ENCODE assay signal across 8 cellular contexts in genomic region chr4:7960790-7961655, GRCh38. TPM values are rescaled to one million over a fixed set of nuclear protein-coding genes. Genes with fewer than 3 reads are reported as not detected.
A peak's percentile ranks its signal among the peaks of the same experiment; 100 is the strongest.
DNase-seq lines count a peak whose midpoint lies in the region; ATAC-seq, FAIRE-seq and TF ChIP-seq lines count a peak whose summit lies in the region.

No MANE protein-coding gene starts in this region.

- TF ChIP-seq CTCF in smooth muscle cell (IDR thresholded peaks at IDR 0.05; ENCODE audit: borderline replicate concordance, insufficient read depth, poor library complexity, severe bottlenecking) = no peak

- H3K27me3 ChIP-seq in smooth muscle cell (ENCODE audit: low read depth) = no peaks in the 10 kb centered on the region

- peak; percentile 59 for ATAC-seq in GM19452 (IDR thresholded peaks at IDR 0.05; ENCODE audit: unreplicated experiment)

- peak overlapping the region; percentile 74 for H3K27ac ChIP-seq in smooth muscle cell (ENCODE audit: low read depth)

- no peaks in the 10 kb centered on the region for H4K20me1 ChIP-seq in smooth muscle cell (ENCODE audit: low read depth)

- DNase-seq in AG08395 (ENCODE audit: low spot score) (peak; percentile 93), HTR-8/SVneo (ENCODE audit: insufficient read length, low spot score) (peak; percentile 91), fibroblast of the conjunctiva (ENCODE audit: low read depth) (peak; percentile 40), smooth muscle cell (lab: John Stamatoyannopoulos, UW; ENCODE audit: unreplicated experiment) (no peak), SIG-M5 (lab: John Stamatoyannopoulos, UW) (no peak), DMS153 (lab: John Stamatoyannopoulos, UW) (no peak)
- DNase-seq in activated CD8-positive, alpha-beta memory T cell treated with anti-CD3 and anti-CD28 coated beads, Interleukin-2, amount 50 U/mL, for 24 hours (ENCODE audit: extremely low read depth) = peak; percentile 54

- no peaks in the 10 kb centered on the region for H3K9me3 ChIP-seq in smooth muscle cell (replicated peaks; ENCODE audit: low read depth)

- H3K4me2 ChIP-seq in smooth muscle cell = peak overlapping the region; percentile 30

- peaks cover 6% of the 10 kb centered on the region for H3K4me1 ChIP-seq in smooth muscle cell (ENCODE audit: low read depth)

- peak overlapping the region; percentile 40 for H3K9ac ChIP-seq in smooth muscle cell (ENCODE audit: low read depth)

- H3F3A ChIP-seq in smooth muscle cell (ENCODE audit: low read depth) = peaks cover 9% of the 10 kb centered on the region

- peak; percentile 98 for FAIRE-seq in HTR-8/SVneo (lab: Jason Lieb, UNC)

- H3K4me3 ChIP-seq in smooth muscle cell = no peak overlapping the region

- no peaks in the 10 kb centered on the region for H3K36me3 ChIP-seq in smooth muscle cell (ENCODE audit: low read depth)

- H2AFZ ChIP-seq in smooth muscle cell (ENCODE audit: low read depth) = no peak overlapping the region

- 42% methylated on average over 19 of the region's 19 CpGs for WGBS in smooth muscle cell (ENCODE audit: low lambda C conversion rate)

- no peaks in the 10 kb centered on the region for H3K79me2 ChIP-seq in smooth muscle cell (ENCODE audit: low read depth)

RNA-seq across cellular contexts. Expression of gene AFAP1, which starts 21.4 kb away (rescaled TPM):
- 17.9 and 24.8 TPM in 2 replicates for total RNA-seq in smooth muscle cell
- 12.6 and 15.8 TPM in 2 replicates for polyA plus RNA-seq in smooth muscle cell

Comparison
In these comparisons a context has a peak if more than half of its experiments do, and no peak if none do; other contexts are left out.
1. DNase-seq: peak in AG08395 (single experiment), HTR-8/SVneo (single experiment), activated CD8-positive, alpha-beta memory T cell treated with anti-CD3 and anti-CD28 coated beads, Interleukin-2, amount 50 U/mL, for 24 hours (single experiment) and fibroblast of the conjunctiva (single experiment); none in smooth muscle cell (single experiment), SIG-M5 (single experiment) and DMS153 (single experiment).